Comparison of ENCODE assay signal across 1 cellular context in the genomic region with DNA sequence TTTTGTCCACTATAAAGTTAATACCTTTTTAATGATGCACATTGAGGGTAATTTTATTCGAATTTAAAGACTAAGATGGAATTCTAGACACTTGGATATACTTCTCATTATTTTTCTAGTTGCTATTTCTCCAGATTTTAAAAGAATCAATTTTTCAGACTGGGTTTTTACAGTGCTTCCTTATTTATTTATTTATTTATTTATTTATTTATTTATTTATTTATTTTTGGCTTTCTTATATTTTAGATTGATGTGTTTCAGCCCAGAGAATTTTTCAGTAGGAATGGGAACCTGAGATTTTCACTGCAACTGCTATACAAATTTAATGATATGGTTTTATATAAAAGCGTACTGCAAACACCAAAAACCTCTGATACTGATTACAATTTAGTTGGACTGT.
TF ChIP-seq lines count a peak whose summit lies in the region.

No MANE protein-coding gene starts in this region.

TF ChIP-seq in HEK293, 187 proteins besides CTCF, POLR2A, EP300 and RAD21 (continued from another document):
- TF ChIP-seq, protein P1, sequence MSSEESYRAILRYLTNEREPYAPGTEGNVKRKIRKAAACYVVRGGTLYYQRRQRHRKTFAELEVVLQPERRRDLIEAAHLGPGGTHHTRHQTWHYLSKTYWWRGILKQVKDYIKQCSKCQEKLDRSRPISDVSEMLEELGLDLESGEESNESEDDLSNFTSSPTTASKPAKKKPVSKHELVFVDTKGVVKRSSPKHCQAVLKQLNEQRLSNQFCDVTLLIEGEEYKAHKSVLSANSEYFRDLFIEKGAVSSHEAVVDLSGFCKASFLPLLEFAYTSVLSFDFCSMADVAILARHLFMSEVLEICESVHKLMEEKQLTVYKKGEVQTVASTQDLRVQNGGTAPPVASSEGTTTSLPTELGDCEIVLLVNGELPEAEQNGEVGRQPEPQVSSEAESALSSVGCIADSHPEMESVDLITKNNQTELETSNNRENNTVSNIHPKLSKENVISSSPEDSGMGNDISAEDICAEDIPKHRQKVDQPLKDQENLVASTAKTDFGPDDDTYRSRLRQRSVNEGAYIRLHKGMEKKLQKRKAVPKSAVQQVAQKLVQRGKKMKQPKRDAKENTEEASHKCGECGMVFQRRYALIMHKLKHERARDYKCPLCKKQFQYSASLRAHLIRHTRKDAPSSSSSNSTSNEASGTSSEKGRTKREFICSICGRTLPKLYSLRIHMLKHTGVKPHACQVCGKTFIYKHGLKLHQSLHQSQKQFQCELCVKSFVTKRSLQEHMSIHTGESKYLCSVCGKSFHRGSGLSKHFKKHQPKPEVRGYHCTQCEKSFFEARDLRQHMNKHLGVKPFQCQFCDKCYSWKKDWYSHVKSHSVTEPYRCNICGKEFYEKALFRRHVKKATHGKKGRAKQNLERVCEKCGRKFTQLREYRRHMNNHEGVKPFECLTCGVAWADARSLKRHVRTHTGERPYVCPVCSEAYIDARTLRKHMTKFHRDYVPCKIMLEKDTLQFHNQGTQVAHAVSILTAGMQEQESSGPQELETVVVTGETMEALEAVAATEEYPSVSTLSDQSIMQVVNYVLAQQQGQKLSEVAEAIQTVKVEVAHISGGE (tag by site-specific recombination; conservative IDR thresholded peaks at IDR 0.05; ENCODE audit: low read depth) = peak; percentile 44; the same call in 1 of the 2 replicates
- TF ChIP-seq ZNF394 (tag by site-specific recombination; IDR thresholded peaks at IDR 0.05; ENCODE audit: borderline replicate concordance) (peak; percentile 63; the same call in 1 of the 2 replicates), ZNF624 (tag by site-specific recombination; IDR thresholded peaks at IDR 0.05) (no peak), ZNF341 (tag by site-specific recombination; IDR thresholded peaks at IDR 0.05; ENCODE audit: low read depth) (no peak)
- TF ChIP-seq, protein P2, sequence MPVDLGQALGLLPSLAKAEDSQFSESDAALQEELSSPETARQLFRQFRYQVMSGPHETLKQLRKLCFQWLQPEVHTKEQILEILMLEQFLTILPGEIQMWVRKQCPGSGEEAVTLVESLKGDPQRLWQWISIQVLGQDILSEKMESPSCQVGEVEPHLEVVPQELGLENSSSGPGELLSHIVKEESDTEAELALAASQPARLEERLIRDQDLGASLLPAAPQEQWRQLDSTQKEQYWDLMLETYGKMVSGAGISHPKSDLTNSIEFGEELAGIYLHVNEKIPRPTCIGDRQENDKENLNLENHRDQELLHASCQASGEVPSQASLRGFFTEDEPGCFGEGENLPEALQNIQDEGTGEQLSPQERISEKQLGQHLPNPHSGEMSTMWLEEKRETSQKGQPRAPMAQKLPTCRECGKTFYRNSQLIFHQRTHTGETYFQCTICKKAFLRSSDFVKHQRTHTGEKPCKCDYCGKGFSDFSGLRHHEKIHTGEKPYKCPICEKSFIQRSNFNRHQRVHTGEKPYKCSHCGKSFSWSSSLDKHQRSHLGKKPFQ (tag by site-specific recombination; IDR thresholded peaks at IDR 0.05) = no peak
